Comparison of ENCODE assay signal across 15 cellular contexts in genomic region chr16:31260136-31260931, GRCh38. TPM values are rescaled to one million over a fixed set of nuclear protein-coding genes. Genes with fewer than 3 reads are reported as not detected.
DNase-seq lines count a peak whose midpoint lies in the region; ATAC-seq and TF ChIP-seq lines count a peak whose summit lies in the region.
"Had no signal": no experiment of that assay in that cellular context is flagged by ENCODE, and none has a peak within 500 bp of the region (broad histone marks: within the 10 kb centered on the region; RNA-seq: fewer than 3 reads in every experiment).

No MANE protein-coding gene starts in this region.

- H3K9ac ChIP-seq in colonic mucosa (ENCODE audit: low read depth in 2 of 2, low read length in 2 of 2) (no peak overlapping the region), neuronal stem cell (ENCODE audit: low read depth, low read length, poor library complexity) (no peak overlapping the region)

- H3K36me3 Mint-ChIP-seq in CD4-positive, alpha-beta memory T cell: no peaks in the 10 kb centered on the region

- intact Hi-C loops in CD4-positive, alpha-beta memory T cell (cut with micrococcal nuclease): no loop called here
- intact Hi-C loops in colonic mucosa (cut with DNase I): no loop called here
- intact Hi-C loops in mucosa of descending colon (cut with DNase I, micrococcal nuclease): no loop called here

- no peak for DNase-seq in CD4-positive, alpha-beta memory T cell
- no peak for DNase-seq in colonic mucosa
- no peak for DNase-seq in neuronal stem cell (ENCODE audit: low spot score)
- no peak for DNase-seq in mucosa of descending colon
- DNase-seq in HUDEP-2 (lab: John Stamatoyannopoulos, UW; ENCODE audit: unreplicated experiment in 76 of 76): no peak
- DNase-seq: activated CD4-positive, alpha-beta T cell treated with anti-CD3 and anti-CD28 coated beads, Interleukin-2, amount 50 U/mL, for 4 hours; DMS53; foreskin melanocyte; IMR-90; NCI-H2029; stimulated activated CD4-positive, alpha-beta T cell treated with anti-CD3 and anti-CD28 coated beads, Interleukin-4, amount 100 ng/mL, for 24 hours; SW 1271 had no signal

- no CpG with 5 or more reads among the region's 14 CpGs for WGBS in neuronal stem cell (ENCODE audit: extremely low coverage in 2 of 2, insufficient read length in 2 of 2, insufficient replicate concordance in 1 of 2), 2 donors

- no peak overlapping the region for H2AFZ ChIP-seq in neuronal stem cell (ENCODE audit: low read length)

- H2BK12ac ChIP-seq in neuronal stem cell (ENCODE audit: low read length): no peak overlapping the region

- no peak overlapping the region for H4K91ac ChIP-seq in neuronal stem cell (ENCODE audit: low read depth, low read length, poor library complexity)

- no peak overlapping the region for H3K27ac ChIP-seq in CD4-positive, alpha-beta memory T cell (ENCODE audit: low read depth, low read length)
- H3K27ac ChIP-seq in HEK293 (ENCODE audit: extremely low read depth, low read depth, low read length) (no peak overlapping the region), colonic mucosa (no peak overlapping the region), neuronal stem cell (replicated peaks; ENCODE audit: low read length) (no peak overlapping the region)

- H3K4me3 Mint-ChIP-seq in CD4-positive, alpha-beta memory T cell: peak overlapping the region in 7 of 8 donors; percentile 48 to 83 (median 77)

- H3K27me3 Mint-ChIP-seq in CD4-positive, alpha-beta memory T cell: peaks cover 1 to 2% of the 10 kb centered on the region in 2 donors

- H4K8ac ChIP-seq in neuronal stem cell (ENCODE audit: low read depth, low read length): no peak overlapping the region

- no peak overlapping the region for H2AK5ac ChIP-seq in neuronal stem cell (ENCODE audit: low read depth, low read length)

- ATAC-seq in mucosa of descending colon: no peak
- ATAC-seq in HG02870 (IDR thresholded peaks at IDR 0.05; ENCODE audit: unreplicated experiment): no peak

- no peak overlapping the region for H3K23ac ChIP-seq in neuronal stem cell (ENCODE audit: low read depth, low read length, poor library complexity)

- H3K79me1 ChIP-seq in neuronal stem cell (ENCODE audit: low read depth, low read length): no peaks in the 10 kb centered on the region

- no peak overlapping the region for H3K4me2 ChIP-seq in neuronal stem cell (ENCODE audit: insufficient read depth, low read length, poor library complexity, severe bottlenecking)

- H3K9me3 Mint-ChIP-seq in CD4-positive, alpha-beta memory T cell: peaks cover 0 to 2% (median 0%) of the 10 kb centered on the region in 8 donors

- H2BK120ac ChIP-seq in neuronal stem cell (ENCODE audit: low read depth, low read length): no peak overlapping the region

- no peaks in the 10 kb centered on the region for H3K36me3 ChIP-seq in CD4-positive, alpha-beta memory T cell (ENCODE audit: insufficient read depth, low read length)
- H3K36me3 ChIP-seq in HEK293 (ENCODE audit: control insufficient read depth in 2 of 2, insufficient read depth in 1 of 2, low read length in 2 of 2): no peaks in the 10 kb centered on the region
- H3K36me3 ChIP-seq in colonic mucosa: no peaks in the 10 kb centered on the region
- no peaks in the 10 kb centered on the region for H3K36me3 ChIP-seq in neuronal stem cell (replicated peaks in 1 of 2; ENCODE audit: control insufficient read depth in 2 of 2, insufficient read depth in 2 of 2, low read length in 2 of 2)
- no peaks in the 10 kb centered on the region for H3K36me3 ChIP-seq in mucosa of descending colon (ENCODE audit: low read depth)

- no peak overlapping the region for H2BK15ac ChIP-seq in neuronal stem cell (ENCODE audit: low read length)

- H3K27ac Mint-ChIP-seq in CD4-positive, alpha-beta memory T cell: peak overlapping the region in 6 of 7 donors; percentile 11 to 73 (median 46)

- H3K4me1 ChIP-seq in CD4-positive, alpha-beta memory T cell (ENCODE audit: insufficient read depth, low read length): peaks cover 25% of the 10 kb centered on the region
- H3K4me1 ChIP-seq in HEK293 (ENCODE audit: control insufficient read depth, insufficient read depth, low read length) (no peaks in the 10 kb centered on the region), colonic mucosa (no peaks in the 10 kb centered on the region), neuronal stem cell (ENCODE audit: control insufficient read depth in 2 of 2, insufficient read depth in 1 of 2, low read depth in 1 of 2, low read length in 2 of 2) (no peaks in the 10 kb centered on the region), mucosa of descending colon (ENCODE audit: low read depth) (no peaks in the 10 kb centered on the region)

- no peaks in the 10 kb centered on the region for H3K27me3 ChIP-seq in CD4-positive, alpha-beta memory T cell (ENCODE audit: insufficient read depth, low read length)
- H3K27me3 ChIP-seq in colonic mucosa: no peaks in the 10 kb centered on the region
- H3K27me3 ChIP-seq in neuronal stem cell (ENCODE audit: control insufficient read depth in 3 of 3, insufficient read depth in 3 of 3, low read depth in 1 of 3, low read length in 3 of 3): peaks cover 0 to 2% (median 0%) of the 10 kb centered on the region in 3 experiments

- H3K18ac ChIP-seq in neuronal stem cell (ENCODE audit: low read length): peak overlapping the region; percentile 66

- H3K4ac ChIP-seq in neuronal stem cell (ENCODE audit: low read length): no peak overlapping the region

- no peak overlapping the region for H3K14ac ChIP-seq in neuronal stem cell (ENCODE audit: low read length)

- POLR2A ChIA-PET in CD4-positive, alpha-beta memory T cell (lab: Charles Lee; ENCODE audit: partially characterized antibody): interaction anchor here (0.6 kb wide), 1 partner anchor 16 kb away, joined by 3 read pairs; no protein-coding TSS in a partner anchor
- POLR2A ChIA-PET in HEK293 (lab: Yijun Ruan, JAX): no interaction called here

- no peaks in the 10 kb centered on the region for H3K9me3 ChIP-seq in CD4-positive, alpha-beta memory T cell (ENCODE audit: control insufficient read depth in 1 of 2, low read length in 2 of 2)
- no peaks in the 10 kb centered on the region for H3K9me3 ChIP-seq in HEK293 (ENCODE audit: control insufficient read depth, insufficient read depth, low read depth, low read length)
- no peaks in the 10 kb centered on the region for H3K9me3 ChIP-seq in colonic mucosa
- H3K9me3 ChIP-seq in neuronal stem cell (replicated peaks in 1 of 2; ENCODE audit: control insufficient read depth in 2 of 2, insufficient read depth in 1 of 2, low read depth in 1 of 2, low read length in 2 of 2): no peaks in the 10 kb centered on the region
- H3K9me3 ChIP-seq in mucosa of descending colon: no peaks in the 10 kb centered on the region

- TF ChIP-seq CTCF in HEK293 (tag by site-specific recombination; IDR thresholded peaks at IDR 0.05) (no peak), colonic mucosa (IDR thresholded peaks at IDR 0.05) (no peak), mucosa of descending colon (IDR thresholded peaks at IDR 0.05) (no peak)

- H3K4me3 ChIP-seq in CD4-positive, alpha-beta memory T cell (ENCODE audit: low read length in 2 of 2): no peak overlapping the region
- H3K4me3 ChIP-seq in HEK293 (ENCODE audit: low read depth, low read length) (no peak overlapping the region), colonic mucosa (peak overlapping the region; percentile 21), neuronal stem cell (ENCODE audit: low read length in 2 of 2) (no peak overlapping the region), mucosa of descending colon (no peak overlapping the region)

- CTCF ChIA-PET in CD4-positive, alpha-beta memory T cell (lab: Charles Lee; ENCODE audit: partially characterized antibody): no interaction called here
- CTCF ChIA-PET in HEK293 (lab: Yijun Ruan, JAX): no interaction called here

- peaks cover 8 to 41% (median 21%) of the 10 kb centered on the region in 4 donors for H3K4me1 Mint-ChIP-seq in CD4-positive, alpha-beta memory T cell

- H2BK5ac ChIP-seq in neuronal stem cell (ENCODE audit: low read length): no peak overlapping the region

TF ChIP-seq in HEK293, 187 proteins besides CTCF, POLR2A, EP300 and RAD21 (continues in another document):
- TF ChIP-seq ZNF114 (tag by site-specific recombination; IDR thresholded peaks at IDR 0.05): no peak

RNA-seq across cellular contexts. Expression of gene ITGAM, which starts 0.6 kb away (rescaled TPM):
- 1 to 10 TPM; 1.4 to 2.2 TPM for total RNA-seq in CD4-positive, alpha-beta memory T cell
- 1 to 10 TPM; 2.0 to 2.1 TPM for polyA plus RNA-seq in CD4-positive, alpha-beta memory T cell
- total RNA-seq in colonic mucosa (1 to 10 TPM; 2.7 to 3.7 TPM), mucosa of descending colon (10 to 100 TPM in 1 of 3 donors, 1 to 10 TPM in 2; 4.5 to 13.0 (median 5.7) TPM)
- 0.01 TPM for polyA plus RNA-seq in neuronal stem cell (2013, experiment 1 of 2)
- polyA plus RNA-seq in neuronal stem cell (2013, experiment 2 of 2): 0.01 TPM
- polyA plus RNA-seq: IMR-90 had no signal

RNA-seq across cellular contexts. Expression of gene PYDC1, which starts 43.4 kb away (rescaled TPM):
- not detected for total RNA-seq in CD4-positive, alpha-beta memory T cell
- not detected for polyA plus RNA-seq in CD4-positive, alpha-beta memory T cell
- not detected for total RNA-seq in colonic mucosa
- not detected for polyA plus RNA-seq in neuronal stem cell (2013, experiment 1 of 2)
- polyA plus RNA-seq in neuronal stem cell (2013, experiment 2 of 2): not detected
- not detected for total RNA-seq in mucosa of descending colon
- total RNA-seq: IMR-90, osteoblast had no signal
- polyA plus RNA-seq: IMR-90 had no signal

RNA-seq across cellular contexts. Expression of gene TRIM72, which starts 46.4 kb away (rescaled TPM):
- not detected for total RNA-seq in CD4-positive, alpha-beta memory T cell
- not detected for polyA plus RNA-seq in CD4-positive, alpha-beta memory T cell
- total RNA-seq in colonic mucosa (under 1 TPM in 1 of 2 donors, not detected in 1; 0.02 TPM), mucosa of descending colon (under 1 TPM in 1 of 3 donors, not detected in 2; 0.02 TPM)
- 0.03 TPM for polyA plus RNA-seq in neuronal stem cell (2013, experiment 1 of 2)
- 0.01 TPM for polyA plus RNA-seq in neuronal stem cell (2013, experiment 2 of 2)
- total RNA-seq: IMR-90, osteoblast had no signal
- polyA plus RNA-seq: IMR-90 had no signal

RNA-seq across cellular contexts. Expression of gene PYCARD, which starts 57.8 kb away (rescaled TPM):
- total RNA-seq in CD4-positive, alpha-beta memory T cell: 10 to 100 TPM; 25.9 to 26.6 TPM
- polyA plus RNA-seq in CD4-positive, alpha-beta memory T cell: 10 to 100 TPM; 52.4 to 60.6 TPM
- total RNA-seq in colonic mucosa: 100 to 1,000 TPM; 118 to 119 TPM
- 0.63 TPM for polyA plus RNA-seq in neuronal stem cell (2013, experiment 1 of 2)
- polyA plus RNA-seq in neuronal stem cell (2013, experiment 2 of 2): 0.40 TPM
- total RNA-seq in mucosa of descending colon: 10 to 100 TPM; 39.2 to 63.4 (median 63.1) TPM
